8 cellular contexts compared by ENCODE assay signal in the genomic region with DNA sequence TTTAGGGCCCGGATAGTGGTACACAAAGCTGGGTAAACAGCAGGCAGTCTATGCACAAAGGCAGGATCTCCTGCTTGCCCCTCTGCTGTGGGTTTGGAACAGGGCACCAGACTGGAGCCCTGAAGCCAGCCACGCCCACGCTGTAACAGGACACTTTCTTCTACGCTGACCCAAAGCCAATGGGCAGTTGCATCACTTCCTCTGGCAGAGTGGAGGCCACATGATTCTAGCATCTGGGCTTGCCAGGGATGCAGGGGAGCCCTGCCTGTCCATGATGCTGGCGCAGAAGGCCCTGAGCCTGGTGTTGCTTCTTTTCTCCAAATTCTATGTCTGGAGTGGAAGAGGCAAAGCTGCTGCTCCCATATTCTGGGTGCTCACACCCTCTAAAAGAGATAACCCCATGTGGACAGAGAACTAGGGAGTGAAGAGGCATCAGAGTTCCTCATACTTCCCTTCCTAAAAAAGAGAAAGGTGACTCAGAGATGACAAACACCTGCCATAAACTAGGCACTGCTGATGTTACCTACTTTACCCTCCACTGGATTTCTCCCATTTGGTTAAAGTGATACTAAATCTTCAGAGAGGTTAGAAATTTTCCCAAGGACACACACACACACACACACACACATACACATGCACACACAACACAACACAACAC.
DNase-seq lines count a peak whose midpoint lies in the region; ATAC-seq and TF ChIP-seq lines count a peak whose summit lies in the region.

No MANE protein-coding gene starts in this region.

- ATAC-seq in GM21390 (IDR thresholded peaks at IDR 0.05; ENCODE audit: unreplicated experiment): no peak
- ATAC-seq in GM18907 (IDR thresholded peaks at IDR 0.05; ENCODE audit: unreplicated experiment): no peak

- peaks cover 43% of the 10 kb centered on the region for H3K4me1 ChIP-seq in left ventricle myocardium inferior

- H3K36me3 ChIP-seq in left ventricle myocardium inferior: no peaks in the 10 kb centered on the region

- H3K27ac ChIP-seq in VCaP (peak overlapping the region; percentile 20), left ventricle myocardium inferior (replicated peaks) (peak overlapping the region; percentile 82)

- no peaks in the 10 kb centered on the region for H3K9me3 ChIP-seq in left ventricle myocardium inferior (replicated peaks)

- no peak overlapping the region for H3K4me3 ChIP-seq in left ventricle myocardium inferior

- TF ChIP-seq CTCF in VCaP (conservative IDR thresholded peaks at IDR 0.05): no peak
- no peak for TF ChIP-seq CTCF in left ventricle myocardium inferior (IDR thresholded peaks at IDR 0.05; ENCODE audit: borderline replicate concordance)

- intact Hi-C loops in left ventricle myocardium inferior (cut with micrococcal nuclease): loop anchor here (5.0 kb wide), 1 partner anchor 113 kb away; no protein-coding TSS in a partner anchor

- in situ Hi-C loops in ACHN (cut with HindIII; ENCODE audit: low pct_ligation_motif_present, low pct_unique_long_range_greater_than_20kb, low sequenced_read_pairs): no loop called here

- DNase-seq in ACHN: peak; percentile 89
- peak; percentile 5 to 10 for DNase-seq in Kasumi-1 (lab: John Stamatoyannopoulos, UW)
- peak; percentile 89 for DNase-seq in left ventricle myocardium inferior
- peak; percentile 82 for DNase-seq in renal cortical epithelial cell (ENCODE audit: low read depth)
- no peak for DNase-seq in NCI-H2227 treated with DMSO at 0.1 percent for 48 hours (lab: John Stamatoyannopoulos, UW)

- H3K27me3 ChIP-seq in left ventricle myocardium inferior (ENCODE audit: low read depth): no peaks in the 10 kb centered on the region
